12 cellular contexts compared by ENCODE assay signal in genomic region chr14:49584058-49584457, GRCh38. TPM values are rescaled to one million over a fixed set of nuclear protein-coding genes. Genes with fewer than 3 reads are reported as not detected.
A peak's percentile ranks its signal among the peaks of the same experiment; 100 is the strongest.
DNase-seq lines count a peak whose midpoint lies in the region; ATAC-seq and TF ChIP-seq lines count a peak whose summit lies in the region.
"Had no signal": no experiment of that assay in that cellular context is flagged by ENCODE, and none has a peak within 500 bp of the region (broad histone marks: within the 10 kb centered on the region; RNA-seq: fewer than 3 reads in every experiment).

No MANE protein-coding gene starts in this region.

- H3K9me3 Mint-ChIP-seq in activated naive CD4-positive, alpha-beta T cell treated with anti-CD3 and anti-CD28 coated beads for 36 hours: no peaks in the 10 kb centered on the region
- H3K9me3 Mint-ChIP-seq in activated CD4-positive, alpha-beta memory T cell treated with anti-CD3 and anti-CD28 coated beads for 36 hours: no peaks in the 10 kb centered on the region
- no peaks in the 10 kb centered on the region for H3K9me3 Mint-ChIP-seq in stimulated activated naive CD8-positive, alpha-beta T cell treated with anti-CD3 and anti-CD28 coated beads, Interleukin-15, amount 100 ng/mL, for 72 hours

- peak overlapping the region; percentile 75 for H3K27ac Mint-ChIP-seq in activated naive CD4-positive, alpha-beta T cell treated with anti-CD3 and anti-CD28 coated beads for 36 hours
- peak overlapping the region; percentile 93 for H3K27ac Mint-ChIP-seq in activated CD4-positive, alpha-beta memory T cell treated with anti-CD3 and anti-CD28 coated beads for 36 hours
- H3K27ac Mint-ChIP-seq in stimulated activated naive CD8-positive, alpha-beta T cell treated with anti-CD3 and anti-CD28 coated beads, Interleukin-15, amount 100 ng/mL, for 72 hours: peak overlapping the region; percentile 98 to 100

- peaks cover 57% of the 10 kb centered on the region for H3K36me3 Mint-ChIP-seq in activated naive CD4-positive, alpha-beta T cell treated with anti-CD3 and anti-CD28 coated beads for 36 hours (ENCODE audit: low read depth)
- H3K36me3 Mint-ChIP-seq in activated CD4-positive, alpha-beta memory T cell treated with anti-CD3 and anti-CD28 coated beads for 36 hours: peaks cover 54% of the 10 kb centered on the region

- peak overlapping the region; percentile 87 for H3K4me3 Mint-ChIP-seq in activated naive CD4-positive, alpha-beta T cell treated with anti-CD3 and anti-CD28 coated beads for 36 hours
- peak overlapping the region; percentile 87 for H3K4me3 Mint-ChIP-seq in activated CD4-positive, alpha-beta memory T cell treated with anti-CD3 and anti-CD28 coated beads for 36 hours
- peak overlapping the region; percentile 93 to 96 for H3K4me3 Mint-ChIP-seq in stimulated activated naive CD8-positive, alpha-beta T cell treated with anti-CD3 and anti-CD28 coated beads, Interleukin-15, amount 100 ng/mL, for 72 hours

- peaks cover 49% of the 10 kb centered on the region for H3K4me1 Mint-ChIP-seq in activated naive CD4-positive, alpha-beta T cell treated with anti-CD3 and anti-CD28 coated beads for 36 hours (ENCODE audit: low read depth)
- H3K4me1 Mint-ChIP-seq in activated CD4-positive, alpha-beta memory T cell treated with anti-CD3 and anti-CD28 coated beads for 36 hours (ENCODE audit: low read depth): peaks cover 55% of the 10 kb centered on the region
- H3K4me1 Mint-ChIP-seq in stimulated activated naive CD8-positive, alpha-beta T cell treated with anti-CD3 and anti-CD28 coated beads, Interleukin-15, amount 100 ng/mL, for 72 hours: peaks cover 53% of the 10 kb centered on the region

- intact Hi-C loops in activated naive CD4-positive, alpha-beta T cell treated with anti-CD3 and anti-CD28 coated beads for 36 hours (cut with micrococcal nuclease): no loop called here
- intact Hi-C loops in activated CD4-positive, alpha-beta memory T cell treated with anti-CD3 and anti-CD28 coated beads for 36 hours (cut with micrococcal nuclease): no loop called here

- peaks cover 3% of the 10 kb centered on the region for H3K27me3 Mint-ChIP-seq in activated naive CD4-positive, alpha-beta T cell treated with anti-CD3 and anti-CD28 coated beads for 36 hours (ENCODE audit: low read depth)
- peaks cover 4% of the 10 kb centered on the region for H3K27me3 Mint-ChIP-seq in activated CD4-positive, alpha-beta memory T cell treated with anti-CD3 and anti-CD28 coated beads for 36 hours
- no peaks in the 10 kb centered on the region for H3K27me3 Mint-ChIP-seq in stimulated activated naive CD8-positive, alpha-beta T cell treated with anti-CD3 and anti-CD28 coated beads, Interleukin-15, amount 100 ng/mL, for 72 hours

- POLR2A ChIA-PET in activated CD4-positive, alpha-beta memory T cell treated with anti-CD3 and anti-CD28 coated beads for 36 hours (lab: Charles Lee): interaction anchor here (1.8 to 4.9 kb wide), 3 partner anchors 14 to 40 kb away, joined by 6 to 74 read pairs (median 44); partner anchors contain the start of genes LRR1, MGAT2 and RPL36AL

- no peak for ATAC-seq in stimulated activated naive CD8-positive, alpha-beta T cell treated with anti-CD3 and anti-CD28 coated beads, Interleukin-15, amount 100 ng/mL, for 72 hours
- ATAC-seq in GM21825 (IDR thresholded peaks at IDR 0.05; ENCODE audit: unreplicated experiment): no peak
- ATAC-seq in GM21619 (IDR thresholded peaks at IDR 0.05; ENCODE audit: unreplicated experiment): no peak

- TF ChIP-seq CTCF in foreskin fibroblast (IDR thresholded peaks at IDR 0.05; ENCODE audit: low read depth, low read length): no peak

- DNase-seq in activated naive CD4-positive, alpha-beta T cell treated with anti-CD3 and anti-CD28 coated beads for 36 hours: no peak
- no peak for DNase-seq in activated naive CD4-positive, alpha-beta T cell (lab: John Stamatoyannopoulos, UW)
- no peak for DNase-seq in activated CD4-positive, alpha-beta memory T cell treated with anti-CD3 and anti-CD28 coated beads for 36 hours
- DNase-seq in foreskin fibroblast (no peak), inferior parietal cortex (ENCODE audit: extremely low spot score) (no peak)
- no peak for DNase-seq in stimulated activated naive CD8-positive, alpha-beta T cell treated with anti-CD3 and anti-CD28 coated beads, Interleukin-15, amount 100 ng/mL, for 72 hours
- DNase-seq: NCI-H1048, retina, T-helper 9 cell, upper lobe of left lung had no signal

- CTCF ChIA-PET in activated naive CD4-positive, alpha-beta T cell treated with anti-CD3 and anti-CD28 coated beads for 36 hours (lab: Charles Lee): no interaction called here
- CTCF ChIA-PET in activated CD4-positive, alpha-beta memory T cell treated with anti-CD3 and anti-CD28 coated beads for 36 hours (lab: Charles Lee): interaction anchor here (1.0 kb wide), 1 partner anchor 122 kb away, joined by 4 read pairs; no protein-coding TSS in a partner anchor

- peak overlapping the region; percentile 84 to 99 for H3K4me3 ChIP-seq in foreskin fibroblast (ENCODE audit: low read depth in 1 of 2, low read length in 2 of 2)

RNA-seq across cellular contexts. Expression of gene RPS29, which starts 2.1 kb away (rescaled TPM):
- total RNA-seq in activated naive CD4-positive, alpha-beta T cell treated with anti-CD3 and anti-CD28 coated beads for 36 hours: 1,000 to 10,000 TPM; 1,858 to 2,382 TPM
- 1,000 to 10,000 TPM; 2,029 to 2,157 TPM for total RNA-seq in activated CD4-positive, alpha-beta memory T cell treated with anti-CD3 and anti-CD28 coated beads for 36 hours

RNA-seq across cellular contexts. Expression of gene LRR1, which starts 14.7 kb away (rescaled TPM):
- total RNA-seq in activated naive CD4-positive, alpha-beta T cell treated with anti-CD3 and anti-CD28 coated beads for 36 hours: 10 to 100 TPM; 47.7 to 49.1 TPM
- total RNA-seq in activated CD4-positive, alpha-beta memory T cell treated with anti-CD3 and anti-CD28 coated beads for 36 hours: 10 to 100 TPM; 51.8 to 52.0 TPM

RNA-seq across cellular contexts. Expression of gene RPL36AL, which starts 36.4 kb away (rescaled TPM):
- total RNA-seq in activated naive CD4-positive, alpha-beta T cell treated with anti-CD3 and anti-CD28 coated beads for 36 hours: 100 to 1,000 TPM; 250 to 266 TPM
- 100 to 1,000 TPM; 314 to 320 TPM for total RNA-seq in activated CD4-positive, alpha-beta memory T cell treated with anti-CD3 and anti-CD28 coated beads for 36 hours

RNA-seq across cellular contexts. Expression of gene MGAT2, which starts 36.5 kb away (rescaled TPM):
- total RNA-seq in activated naive CD4-positive, alpha-beta T cell treated with anti-CD3 and anti-CD28 coated beads for 36 hours: 10 to 100 TPM; 20.6 to 20.7 TPM
- 10 to 100 TPM; 40.4 to 43.7 TPM for total RNA-seq in activated CD4-positive, alpha-beta memory T cell treated with anti-CD3 and anti-CD28 coated beads for 36 hours

RNA-seq across cellular contexts. Expression of gene DNAAF2, which starts 51.0 kb away (rescaled TPM):
- 1 to 10 TPM; 5.5 to 6.0 TPM for total RNA-seq in activated naive CD4-positive, alpha-beta T cell treated with anti-CD3 and anti-CD28 coated beads for 36 hours
- 10 to 100 TPM in 1 of 2 experiments, 1 to 10 TPM in 1; 9.9 to 10.4 TPM for total RNA-seq in activated CD4-positive, alpha-beta memory T cell treated with anti-CD3 and anti-CD28 coated beads for 36 hours
